In the genomic region with DNA sequence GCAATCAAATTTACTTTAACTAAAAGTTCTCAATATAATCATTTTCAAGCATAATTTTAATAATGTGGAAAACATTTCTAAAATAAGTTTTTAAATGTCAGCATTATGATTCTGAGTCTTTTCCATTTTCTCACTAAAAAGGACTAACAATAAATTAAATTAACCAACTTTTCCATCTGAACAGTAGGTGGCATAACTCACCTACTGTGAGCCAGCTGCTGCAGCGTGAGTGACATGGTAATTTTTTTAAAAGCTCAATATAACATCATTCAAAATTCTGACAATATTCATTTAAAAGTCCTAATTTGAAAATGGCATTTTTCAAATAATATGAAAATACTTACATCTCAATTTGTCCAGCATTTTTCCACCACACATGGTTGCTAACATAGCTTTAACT, we compare ENCODE assay signal across 1 cellular context.
TF ChIP-seq lines count a peak whose summit lies in the region.

No MANE protein-coding gene starts in this region.

TF ChIP-seq in HCT116, 20 proteins besides CTCF, POLR2A, EP300 and RAD21 (continued from another document):
- TF ChIP-seq SRF (IDR thresholded peaks at IDR 0.05; ENCODE audit: low read depth) (no peak), CBX3 (IDR thresholded peaks at IDR 0.05; ENCODE audit: low read depth) (no peak), JUND (IDR thresholded peaks at IDR 0.05) (no peak)
TF ChIP-seq in HCT116: peak in this region for 0.
